8 cellular contexts compared by ENCODE assay signal in the genomic region with DNA sequence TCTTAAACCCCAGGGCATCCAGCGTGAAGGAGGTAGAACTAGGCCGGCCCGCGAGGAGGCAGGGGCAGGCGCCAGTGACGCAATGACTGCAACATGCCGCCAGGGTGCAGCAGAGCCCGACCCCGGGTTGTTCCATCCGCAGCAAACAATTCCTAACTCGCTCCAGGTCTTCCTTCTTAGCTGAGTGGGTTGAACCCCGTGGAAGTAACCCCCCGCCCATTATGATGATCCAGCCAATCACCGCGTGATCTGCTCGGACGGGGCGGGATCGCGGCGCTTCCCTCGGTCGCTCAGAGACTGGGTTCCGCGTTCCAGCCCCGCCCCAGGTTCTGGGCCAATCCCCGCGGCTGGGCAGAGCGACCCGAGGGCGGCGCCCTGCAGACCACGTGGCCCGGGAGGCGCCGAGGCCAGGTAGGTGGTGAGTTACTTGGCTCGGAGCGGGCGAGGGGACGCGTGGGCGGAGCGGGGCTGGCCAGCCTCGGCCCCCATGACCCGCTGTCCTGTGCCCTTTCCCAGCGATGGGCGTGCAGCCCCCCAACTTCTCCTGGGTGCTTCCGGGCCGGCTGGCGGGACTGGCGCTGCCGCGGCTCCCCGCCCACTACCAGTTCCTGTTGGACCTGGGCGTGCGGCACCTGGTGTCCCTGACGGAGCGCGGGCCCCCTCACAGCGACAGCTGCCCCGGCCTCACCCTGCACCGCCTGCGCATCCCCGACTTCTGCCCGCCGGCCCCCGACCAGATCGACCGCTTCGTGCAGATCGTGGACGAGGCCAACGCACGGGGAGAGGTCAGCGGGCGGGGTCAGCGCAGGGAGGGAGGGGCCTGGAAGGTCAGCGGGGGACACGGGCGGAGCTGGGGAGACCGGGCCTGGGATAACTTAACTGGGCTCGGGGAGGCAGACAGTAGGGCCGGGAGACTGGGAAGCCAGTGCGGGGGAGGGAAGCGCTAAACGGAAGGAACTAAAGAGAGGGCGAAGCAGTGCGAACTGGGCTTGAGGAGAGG. TPM values are rescaled to one million over a fixed set of nuclear protein-coding genes. Genes with fewer than 3 reads are reported as not detected.
DNase-seq lines count a peak whose midpoint lies in the region; ATAC-seq, FAIRE-seq and TF ChIP-seq lines count a peak whose summit lies in the region.

A gene (plus strand): TSS at position 380 of the 1,000 bp plus-strand sequence. CDS start 139 bp downstream, at position 519.

- H2BK20ac ChIP-seq in H1 (ENCODE audit: low read length): no peak within 1 kb of the TSS

- TF ChIP-seq POLR2A in H1 (IDR thresholded peaks at IDR 0.05; ENCODE audit: control extremely low read depth in 1 of 2, low read depth in 2 of 2, low read length in 2 of 2): peak in 1 of 2 experiments; percentile 47; a peak in 1 of 3 replicates

- CTCF ChIA-PET in activated CD8-positive, alpha-beta memory T cell treated with anti-CD3 and anti-CD28 coated beads, Interleukin-2, amount 10 ng/mL, durations not matched to agents 7 days and 5 days (lab: Charles Lee): interaction anchor here (0.6 to 4.0 kb wide), 12 partner anchors 9 to 227 kb away, joined by 3 to 68 read pairs (median 4); a partner anchor contains a TSS
- CTCF ChIA-PET in H1 (lab: Charles Lee; ENCODE audit: partially characterized antibody): interaction anchor here (0.6 to 4.4 kb wide), 19 partner anchors 9 to 651 kb away, joined by 3 to 39 read pairs (median 4); no protein-coding TSS in a partner anchor

- peak; percentile 98 for DNase-seq in CMK (ENCODE audit: low read depth)
- peak; percentile 97 for DNase-seq in HPDE6-E6E7 (ENCODE audit: extremely low spot score)
- DNase-seq in NK-92 treated with Interleukin-12 subunit alpha and Interleukin-12 subunit beta, amount 100 ng/mL, for 24 hours (lab: John Stamatoyannopoulos, UW): peak; percentile 62
- DNase-seq in activated CD8-positive, alpha-beta memory T cell treated with anti-CD3 and anti-CD28 coated beads, Interleukin-2, amount 10 ng/mL, durations not matched to agents 7 days and 5 days: peak; percentile 98
- peak; percentile 96 for DNase-seq in H1 (ENCODE audit: low read depth in 1 of 2, low spot score in 2 of 2)
- DNase-seq in mesenchymal stem cell: peak; percentile 98
- peak; percentile 92 for DNase-seq in stimulated activated CD8-positive, alpha-beta memory T cell treated with anti-CD3 and anti-CD28 coated beads, Interleukin-12 subunit alpha, Interleukin-12 subunit beta, amount 100 ng/mL, for 4 hours (ENCODE audit: low read depth)

- H3K27me3 Mint-ChIP-seq in activated CD8-positive, alpha-beta memory T cell treated with anti-CD3 and anti-CD28 coated beads, Interleukin-2, amount 10 ng/mL, durations not matched to agents 7 days and 5 days: peaks cover 3% of the 10 kb centered on the region

- FAIRE-seq in H1 (lab: Jason Lieb, UNC): peak; percentile 97

- H3K79me1 ChIP-seq in H1 (ENCODE audit: low read depth, low read length) (no peaks in the 10 kb centered on the region), mesenchymal stem cell (replicated peaks; ENCODE audit: low read length, poor library complexity, severe bottlenecking) (peaks cover 23% of the 10 kb centered on the region)

- ATAC-seq in GM19463 (IDR thresholded peaks at IDR 0.05; ENCODE audit: unreplicated experiment): peak; percentile 99
- ATAC-seq in activated CD8-positive, alpha-beta memory T cell treated with anti-CD3 and anti-CD28 coated beads, Interleukin-2, amount 10 ng/mL, durations not matched to agents 7 days and 5 days: peak; percentile 99

- H3K27ac ChIP-seq in H1 (ENCODE audit: low read depth, low read length) (0 out of 2 replicates have a peak within 1 kb of the TSS, but pooled peaks have one; percentile 48), mesenchymal stem cell (ENCODE audit: low read length, poor library complexity, severe bottlenecking) (no peak within 1 kb of the TSS)

- H3K27me3 ChIP-seq in H1 (replicated peaks in 1 of 4; ENCODE audit: control insufficient read depth in 3 of 4, extremely low read depth in 1 of 4, insufficient read depth in 3 of 4, low read length in 3 of 4) (peaks cover 0 to 2% (median 0%) of the 10 kb centered on the region in 4 experiments; a peak in 1 of 7 replicates), mesenchymal stem cell (ENCODE audit: control insufficient read depth in 1 of 2, insufficient read depth in 1 of 2, low read length in 2 of 2) (no peaks in the 10 kb centered on the region)

- POLR2A ChIA-PET in H1 (lab: Charles Lee; ENCODE audit: partially characterized antibody): interaction anchor here (1.0 to 1.3 kb wide), 4 partner anchors 9 to 165 kb away, joined by 3 to 4 read pairs (median 4); a partner anchor contains a TSS

- no peak within 1 kb of the TSS for H3K23ac ChIP-seq in H1 (ENCODE audit: insufficient read length)
- peak within 1 kb of the TSS; percentile 1 to 73 for H3K23ac ChIP-seq in mesenchymal stem cell (ENCODE audit: low read length in 2 of 2)

- H2BK120ac ChIP-seq in H1 (replicated peaks; ENCODE audit: low read depth, low read length) (no peak within 1 kb of the TSS), mesenchymal stem cell (ENCODE audit: low read depth, low read length) (peak within 1 kb of the TSS; percentile 8)

- peaks cover 20% of the 10 kb centered on the region for H3K4me1 Mint-ChIP-seq in activated CD8-positive, alpha-beta memory T cell treated with anti-CD3 and anti-CD28 coated beads, Interleukin-2, amount 10 ng/mL, durations not matched to agents 7 days and 5 days

- no peak within 1 kb of the TSS; the same call in 1 of the 2 replicates for H2AFZ ChIP-seq in H1 (ENCODE audit: low read length)
- peak within 1 kb of the TSS; percentile 98 for H2AFZ ChIP-seq in mesenchymal stem cell (ENCODE audit: low read depth, low read length)

- H3K18ac ChIP-seq in H1 (ENCODE audit: extremely low read depth, low read length) (peak within 1 kb of the TSS; percentile 49; the same call in 1 of the 2 replicates), mesenchymal stem cell (ENCODE audit: low read depth in 1 of 2, low read length in 2 of 2) (peak within 1 kb of the TSS; percentile 80 to 96)

- peaks cover 5% of the 10 kb centered on the region; the same call in 1 of the 2 replicates for H3K23me2 ChIP-seq in H1 (ENCODE audit: low read depth, low read length)

- TF ChIP-seq CTCF in H1 (IDR thresholded peaks at IDR 0.05; ENCODE audit: control extremely low read depth in 1 of 3, insufficient read depth in 1 of 3, low read depth in 1 of 3, low read length in 3 of 3): peak; percentile 96 to 98 (median 97)

- H2BK12ac ChIP-seq in H1 (ENCODE audit: low read depth, low read length) (peak within 1 kb of the TSS; percentile 21; the same call in 1 of the 2 replicates), mesenchymal stem cell (ENCODE audit: low read length in 2 of 2) (peak within 1 kb of the TSS in 1 of 2 experiments; percentile 39)

- H3K56ac ChIP-seq in H1 (replicated peaks; ENCODE audit: insufficient read length, low read depth, low read length): no peak within 1 kb of the TSS

- H3K9me3 Mint-ChIP-seq in activated CD8-positive, alpha-beta memory T cell treated with anti-CD3 and anti-CD28 coated beads, Interleukin-2, amount 10 ng/mL, durations not matched to agents 7 days and 5 days (ENCODE audit: low read depth): no peaks in the 10 kb centered on the region

- H3K79me2 ChIP-seq in H1 (ENCODE audit: control insufficient read depth in 1 of 2, insufficient read depth in 2 of 2, low read length in 2 of 2): no peaks in the 10 kb centered on the region

- H3K14ac ChIP-seq in H1 (ENCODE audit: insufficient read length): peak within 1 kb of the TSS; percentile 27
- H3K14ac ChIP-seq in mesenchymal stem cell (ENCODE audit: low read length in 2 of 2): peak within 1 kb of the TSS in 1 of 2 experiments; percentile 92

- no peak for TF ChIP-seq EP300 in H1 (IDR thresholded peaks at IDR 0.05; ENCODE audit: borderline replicate concordance in 1 of 2, low read depth in 2 of 2, low read length in 2 of 2)

- peak within 1 kb of the TSS; percentile 47 to 80 (median 61) for H3K4me3 ChIP-seq in H1 (ENCODE audit: extremely low read depth in 1 of 4, insufficient read depth in 2 of 4, low read depth in 3 of 4, low read length in 4 of 4)
- H3K4me3 ChIP-seq in mesenchymal stem cell (ENCODE audit: insufficient read depth in 1 of 2, low read depth in 1 of 2, low read length in 2 of 2): peak within 1 kb of the TSS; percentile 85 to 88

- peak within 1 kb of the TSS; percentile 63; the same call in 1 of the 2 replicates for H4K8ac ChIP-seq in H1 (ENCODE audit: extremely low read depth, insufficient read depth, low read length)
- H4K8ac ChIP-seq in mesenchymal stem cell (ENCODE audit: low read length): peak within 1 kb of the TSS; percentile 97

- H3K4ac ChIP-seq in H1 (replicated peaks; ENCODE audit: insufficient read length, low read depth, low read length) (no peak within 1 kb of the TSS), mesenchymal stem cell (ENCODE audit: low read depth in 1 of 2, low read length in 2 of 2) (peak within 1 kb of the TSS in 1 of 2 experiments; percentile 51)

- H3K36me3 ChIP-seq in H1 (ENCODE audit: control insufficient read depth in 2 of 4, insufficient read depth in 4 of 4, low read length in 3 of 4) (no peaks in the 10 kb centered on the region; a peak in 1 of 8 replicates), mesenchymal stem cell (ENCODE audit: control insufficient read depth in 1 of 2, insufficient read depth in 2 of 2, low read depth in 1 of 2, low read length in 2 of 2) (peaks cover 0 to 12% of the 10 kb centered on the region in 2 experiments)

- H2BK5ac ChIP-seq in H1 (ENCODE audit: low read depth, low read length) (peak within 1 kb of the TSS; percentile 72; the same call in 1 of the 2 replicates), mesenchymal stem cell (ENCODE audit: low read depth, low read length, poor library complexity, severe bottlenecking) (no peak within 1 kb of the TSS)

- no peaks in the 10 kb centered on the region for H3K36me3 Mint-ChIP-seq in activated CD8-positive, alpha-beta memory T cell treated with anti-CD3 and anti-CD28 coated beads, Interleukin-2, amount 10 ng/mL, durations not matched to agents 7 days and 5 days

- H2AK5ac ChIP-seq in H1 (ENCODE audit: low read depth, low read length) (no peak within 1 kb of the TSS), mesenchymal stem cell (ENCODE audit: low read length, severe bottlenecking) (no peak within 1 kb of the TSS)

- H3K9ac ChIP-seq in H1 (replicated peaks in 1 of 4; ENCODE audit: extremely low read depth in 1 of 4, low read depth in 3 of 4, low read length in 3 of 4) (peak within 1 kb of the TSS in 2 of 4 experiments; percentile 7 to 56; a peak in 3 of 7 replicates), mesenchymal stem cell (ENCODE audit: low read length) (peak within 1 kb of the TSS; percentile 74)

- H3K27ac Mint-ChIP-seq in activated CD8-positive, alpha-beta memory T cell treated with anti-CD3 and anti-CD28 coated beads, Interleukin-2, amount 10 ng/mL, durations not matched to agents 7 days and 5 days: peak within 1 kb of the TSS; percentile 69

- H4K91ac ChIP-seq in H1 (replicated peaks; ENCODE audit: insufficient read length, low read length): no peak within 1 kb of the TSS
- peak within 1 kb of the TSS; percentile 34 for H4K91ac ChIP-seq in mesenchymal stem cell (ENCODE audit: low read length)

- H3K9me3 ChIP-seq in H1 (ENCODE audit: insufficient read depth in 2 of 2, low read depth in 1 of 2, low read length in 1 of 2): no peaks in the 10 kb centered on the region
- H3K9me3 ChIP-seq in mesenchymal stem cell (ENCODE audit: control insufficient read depth, low read length): no peaks in the 10 kb centered on the region

- TF ChIP-seq RAD21 in H1 (IDR thresholded peaks at IDR 0.05 in 1 of 2, conservative IDR thresholded peaks at IDR 0.05 in 1 of 2; ENCODE audit: low read depth in 2 of 2, low read length in 2 of 2): peak; percentile 87

- H2BK15ac ChIP-seq in H1 (ENCODE audit: low read length) (no peak within 1 kb of the TSS), mesenchymal stem cell (ENCODE audit: low read depth, poor library complexity, severe bottlenecking) (peak within 1 kb of the TSS; percentile 60)

- 3% methylated on average over 60 of the region's 88 CpGs; no CpG with 5 or more reads in 1 of the 2 experiments for WGBS in H1 (ENCODE audit: extremely low coverage in 1 of 2, insufficient coverage in 1 of 2, insufficient read length in 1 of 2, insufficient replicate concordance in 2 of 2, low coverage in 1 of 2, low lambda C conversion rate in 2 of 2, missing lambda C conversion rate in 1 of 2), 2 experiments
- WGBS in mesenchymal stem cell: 6% methylated on average over 60 of the region's 88 CpGs

- no peak within 1 kb of the TSS for H4K5ac ChIP-seq in H1 (ENCODE audit: insufficient read length, low read depth, low read length)

- H3K4me1 ChIP-seq in H1 (replicated peaks in 1 of 4; ENCODE audit: control insufficient read depth in 3 of 4, insufficient read depth in 4 of 4, low read length in 3 of 4): peaks cover 2 to 13% (median 9%) of the 10 kb centered on the region in 4 experiments; a peak in 4 of 7 replicates
- peaks cover 19% of the 10 kb centered on the region for H3K4me1 ChIP-seq in mesenchymal stem cell (ENCODE audit: control insufficient read depth, insufficient read depth, low read depth, low read length)

- H3K4me2 ChIP-seq in H1 (ENCODE audit: insufficient read depth in 1 of 2, low read depth in 2 of 2, low read length in 2 of 2): peak within 1 kb of the TSS; percentile 72 to 92
- peak within 1 kb of the TSS; percentile 92 for H3K4me2 ChIP-seq in mesenchymal stem cell (ENCODE audit: low read length, poor library complexity, severe bottlenecking)

- H3K4me3 Mint-ChIP-seq in activated CD8-positive, alpha-beta memory T cell treated with anti-CD3 and anti-CD28 coated beads, Interleukin-2, amount 10 ng/mL, durations not matched to agents 7 days and 5 days: peak within 1 kb of the TSS; percentile 72

- peaks cover 0 to 3% of the 10 kb centered on the region in 2 experiments for H4K20me1 ChIP-seq in H1 (replicated peaks in 1 of 2; ENCODE audit: control insufficient read depth in 1 of 2, insufficient read depth in 2 of 2, low read length in 2 of 2)

RNA-seq across cellular contexts. Expression of the gene that starts here (rescaled TPM):
- 10 to 100 TPM; 23.0 to 26.5 TPM for total RNA-seq in activated CD8-positive, alpha-beta memory T cell treated with anti-CD3 and anti-CD28 coated beads, Interleukin-2, amount 10 ng/mL, durations not matched to agents 7 days and 5 days
- total RNA-seq in H1 (2021; fragmentation: NEBNext Ultra II Directional; extraction: Animal tissue kit (Norgen Biotek cat#: 25700)): 45.8 and 48.3 TPM in 2 replicates
- 80.1 and 122 TPM in 2 replicates for polyA plus RNA-seq in H1 (2011; rRNA removed)
- polyA plus RNA-seq in H1 (2011; cell fraction: cytosol; rRNA removed): 74.0 TPM
- 50.5 TPM for polyA plus RNA-seq in H1 (2011; cell fraction: nucleus; rRNA removed)
- polyA plus RNA-seq in H1 (2012, experiment 1 of 2): 35.5 to 56.2 TPM (median 48.5 TPM) in 4 replicates
- 65.5 TPM for polyA plus RNA-seq in H1 (2012, experiment 2 of 2)
- polyA plus RNA-seq in H1 (2013, experiment 1 of 2): 64.0 TPM
- 71.6 TPM for polyA plus RNA-seq in H1 (2013, experiment 2 of 2)
- polyA minus RNA-seq in H1 (2011; rRNA and poly(A)+ RNA removed): 6.6 and 11.1 TPM in 2 replicates
- 15.3 TPM for polyA minus RNA-seq in H1 (2011; cell fraction: cytosol; rRNA and poly(A)+ RNA removed)
- polyA minus RNA-seq in H1 (2011; cell fraction: nucleus; rRNA and poly(A)+ RNA removed): 15.0 TPM
- polyA plus RNA-seq in mesenchymal stem cell (2013, experiment 1 of 2): 22.2 TPM
- polyA plus RNA-seq in mesenchymal stem cell (2013, experiment 2 of 2): 22.4 TPM
